ENCODE assay signal across 30 cellular contexts in the genomic region with DNA sequence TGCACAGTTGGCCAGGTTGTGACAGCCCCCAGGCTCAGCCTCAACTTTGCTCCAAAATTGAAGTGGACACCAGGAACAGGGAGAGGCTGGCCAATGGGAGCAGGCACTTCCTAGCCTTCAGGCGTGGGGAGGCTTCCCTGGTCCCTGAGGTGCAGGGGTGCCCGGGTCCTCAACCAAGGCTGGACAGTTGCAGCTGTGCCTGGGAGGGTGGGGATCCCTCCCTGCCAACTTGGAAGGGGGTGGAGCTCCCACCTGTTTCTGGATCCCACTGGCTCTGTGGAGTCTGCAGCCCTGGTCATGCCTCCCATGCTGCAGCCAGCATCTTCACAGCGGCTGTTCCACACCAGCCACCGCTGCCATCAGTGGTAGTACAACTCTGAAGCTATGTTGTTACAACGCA.
"Had no signal": no experiment of that assay in that cellular context is flagged by ENCODE, and none has a peak within 500 bp of the region (broad histone marks: within the 10 kb centered on the region; RNA-seq: fewer than 3 reads in every experiment).

No MANE protein-coding gene starts in this region.

- H3K27me3 Mint-ChIP-seq: activated B cell treated with CpG ODN at 0.5 μM for 24 hours; activated CD8-positive, alpha-beta T cell treated with anti-CD3 and anti-CD28 coated beads for 36 hours; activated naive CD8-positive, alpha-beta T cell; activated T-helper 17 cell treated with anti-CD3 and anti-CD28 coated beads, Interleukin-2, amount 50 U/mL, for 72 hours; central memory CD8-positive, alpha-beta T cell; dendritic cell treated with granulocyte-macrophage colony-stimulating factor and Interleukin-4, amounts not matched to agents 40 ng/mL and 50 ng/mL, for 4 days; T-helper 17 cell had no signal

- ATAC-seq: activated CD4-positive, CD25-positive, alpha-beta regulatory T cell treated with anti-CD3 and anti-CD28 coated beads, Interleukin-2, amount 50 U/mL, for 24 hours; activated CD8-positive, alpha-beta T cell treated with anti-CD3 and anti-CD28 coated beads for 36 hours; activated T-cell treated with anti-CD3 and anti-CD28 coated beads, Interleukin-2, amount 50 U/mL, for 4 hours; activated T-helper 17 cell treated with anti-CD3 and anti-CD28 coated beads, Interleukin-2, amount 50 U/mL, for 72 hours; foreskin keratinocyte; gastrocnemius medialis; heart left ventricle; T-helper 17 cell had no signal

- H3K9me3 ChIP-seq: gastrocnemius medialis, heart left ventricle had no signal

- H3K27ac Mint-ChIP-seq: activated B cell treated with CpG ODN at 0.5 μM for 24 hours; activated CD8-positive, alpha-beta T cell treated with anti-CD3 and anti-CD28 coated beads for 36 hours; activated naive CD8-positive, alpha-beta T cell; activated T-helper 17 cell treated with anti-CD3 and anti-CD28 coated beads, Interleukin-2, amount 50 U/mL, for 72 hours; dendritic cell treated with granulocyte-macrophage colony-stimulating factor and Interleukin-4, amounts not matched to agents 40 ng/mL and 50 ng/mL, for 4 days; T-helper 17 cell; T-helper 2 cell treated with Interferon-gamma antibody and Interleukin-4, amounts not matched to agents 5 μg/mL and 100 μg/mL, for 36 hours had no signal

- H3K4me1 ChIP-seq: esophagus muscularis mucosa, foreskin keratinocyte, gastrocnemius medialis, heart left ventricle had no signal

- DNase-seq: activated B cell treated with CpG ODN at 0.5 μM for 24 hours; activated CD4-positive, alpha-beta T cell treated with anti-CD3 and anti-CD28 coated beads for 48 hours; activated CD4-positive, alpha-beta T cell treated with anti-CD3 and anti-CD28 coated beads, Interleukin-2, amount 50 U/mL, for 1 hour; activated CD4-positive, alpha-beta T cell treated with anti-CD3 and anti-CD28 coated beads, Interleukin-2, amount 50 U/mL, for 48 hours; activated CD8-positive, alpha-beta memory T cell treated with anti-CD3 and anti-CD28 coated beads for 24 hours; activated CD8-positive, alpha-beta T cell treated with anti-CD3 and anti-CD28 coated beads for 36 hours; activated effector memory CD4-positive, alpha-beta T cell treated with Interleukin-2 at 50 U/mL for 16 hours; activated naive CD4-positive, alpha-beta T cell; activated naive CD4-positive, alpha-beta T cell treated with anti-CD3 and anti-CD28 coated beads, Interleukin-2, amount 50 U/mL, for 16 hours; activated T-cell treated with anti-CD3 and anti-CD28 coated beads, Interleukin-2, amount 50 U/mL, for 4 hours; brain microvascular endothelial cell; dorsolateral prefrontal cortex; effector memory CD4-positive, alpha-beta T cell; erythroblast; foreskin keratinocyte; gastrocnemius medialis; glutamatergic neuron; heart left ventricle; T-helper 1 cell; T-helper 17 cell; T1000; WERI-Rb-1 had no signal

- H3K4me3 Mint-ChIP-seq: activated B cell treated with CpG ODN at 0.5 μM for 24 hours; activated CD8-positive, alpha-beta T cell treated with anti-CD3 and anti-CD28 coated beads for 36 hours; activated naive CD8-positive, alpha-beta T cell; activated T-cell treated with anti-CD3 and anti-CD28 coated beads, Interleukin-2, amount 50 U/mL, for 4 hours; activated T-helper 17 cell treated with anti-CD3 and anti-CD28 coated beads, Interleukin-2, amount 50 U/mL, for 72 hours; central memory CD8-positive, alpha-beta T cell; dendritic cell treated with granulocyte-macrophage colony-stimulating factor and Interleukin-4, amounts not matched to agents 40 ng/mL and 50 ng/mL, for 4 days; T-helper 17 cell; T-helper 2 cell treated with Interferon-gamma antibody and Interleukin-4, amounts not matched to agents 5 μg/mL and 100 μg/mL, for 36 hours had no signal

- H3K4me3 ChIP-seq: coronary artery, dorsolateral prefrontal cortex, esophagus muscularis mucosa, gastrocnemius medialis, heart left ventricle had no signal

- H3K27ac ChIP-seq: brain microvascular endothelial cell, coronary artery, dorsolateral prefrontal cortex, esophagus muscularis mucosa, foreskin keratinocyte, gastrocnemius medialis, heart left ventricle, WERI-Rb-1 had no signal

- H3K36me3 Mint-ChIP-seq: activated naive CD8-positive, alpha-beta T cell had no signal

- H3K36me3 ChIP-seq: brain microvascular endothelial cell, esophagus muscularis mucosa, gastrocnemius medialis, heart left ventricle, WERI-Rb-1 had no signal

- H3K27me3 ChIP-seq: brain microvascular endothelial cell, dorsolateral prefrontal cortex, esophagus muscularis mucosa, foreskin keratinocyte, gastrocnemius medialis, heart left ventricle had no signal

- H3K4me1 Mint-ChIP-seq: activated B cell treated with CpG ODN at 0.5 μM for 24 hours; activated T-helper 17 cell treated with anti-CD3 and anti-CD28 coated beads, Interleukin-2, amount 50 U/mL, for 72 hours; central memory CD8-positive, alpha-beta T cell; T-helper 17 cell had no signal
